1 cellular context compared by ENCODE assay signal in the genomic region with DNA sequence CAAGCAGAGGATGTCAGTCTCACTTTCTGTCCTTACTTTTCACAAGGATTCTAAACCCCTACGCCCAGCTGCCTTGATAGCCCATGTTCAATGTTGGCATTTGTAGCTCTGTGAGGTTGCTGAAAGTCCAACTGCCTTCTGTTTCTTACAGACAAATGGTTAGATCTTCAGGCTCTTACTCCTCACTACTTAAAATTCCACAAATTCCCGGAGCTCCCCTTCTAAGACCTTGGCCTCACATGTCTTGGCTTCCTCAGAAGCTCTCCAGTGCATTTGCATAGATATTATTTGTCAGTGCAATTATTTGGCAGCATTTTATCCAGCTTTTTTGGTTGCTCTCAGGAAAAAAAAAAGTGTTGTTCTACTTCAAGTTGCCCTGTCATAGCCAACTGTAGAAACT.
TF ChIP-seq lines count a peak whose summit lies in the region.

No MANE protein-coding gene starts in this region.

TF ChIP-seq in GM23338, 12 proteins besides CTCF, POLR2A, EP300 and RAD21 (continued from another document):
- TF ChIP-seq REST (IDR thresholded peaks at IDR 0.05; ENCODE audit: unreplicated experiment), result no peak
TF ChIP-seq in GM23338: peak in this region for 1.
